ENCODE assay signal across 17 cellular contexts in genomic region chr9:109258619-109259321, GRCh38.
DNase-seq lines count a peak whose midpoint lies in the region; ATAC-seq, FAIRE-seq and TF ChIP-seq lines count a peak whose summit lies in the region.
"Had no signal": no experiment of that assay in that cellular context is flagged by ENCODE, and none has a peak within 500 bp of the region (broad histone marks: within the 10 kb centered on the region; RNA-seq: fewer than 3 reads in every experiment).

No MANE protein-coding gene starts in this region.

- H3K27ac Mint-ChIP-seq in activated naive CD8-positive, alpha-beta T cell treated with anti-CD3 and anti-CD28 coated beads for 36 hours: no peak overlapping the region
- H3K27ac Mint-ChIP-seq: CD14-positive monocyte had no signal

- DNase-seq in NCI-H1092 (lab: John Stamatoyannopoulos, UW): peak; percentile 26
- peak; percentile 44 for DNase-seq in NCI-H2227 (lab: John Stamatoyannopoulos, UW; ENCODE audit: unreplicated experiment)
- peak in 38 of 61 donors; percentile 2 to 67 (median 28) for DNase-seq in caudate nucleus (lab: John Stamatoyannopoulos, UW)
- peak in 4 of 6 donors; percentile 28 to 53 (median 43) for DNase-seq in pancreas
- DNase-seq in hepatic stellate cell (ENCODE audit: low spot score): no peak
- no peak for DNase-seq in AG08395 (ENCODE audit: low spot score)
- no peak for DNase-seq in activated naive CD8-positive, alpha-beta T cell treated with anti-CD3 and anti-CD28 coated beads for 36 hours
- DNase-seq: activated CD4-positive, alpha-beta T cell treated with anti-CD3 and anti-CD28 coated beads for 1 hour; activated T-cell treated with anti-CD3 and anti-CD28 coated beads, Interleukin-2, amount 50 U/mL, for 4 hours; EL; left cardiac atrium; stimulated activated CD4-positive, alpha-beta T cell treated with anti-CD3 and anti-CD28 coated beads, Interleukin-1b, Interleukin-23, amount 100 ng/mL, for 48 hours; stimulated activated CD8-positive, alpha-beta memory T cell treated with anti-CD3 and anti-CD28 coated beads, Interleukin-4, amount 100 ng/mL, for 48 hours; transverse colon had no signal

- H3K4me3 ChIP-seq in pancreas: no peak overlapping the region
- H3K4me3 ChIP-seq: GM12878, transverse colon had no signal

- no peak for FAIRE-seq in pancreas (lab: Jason Lieb, UNC)
- FAIRE-seq: GM12878 had no signal

- no peaks in the 10 kb centered on the region for H3K36me3 Mint-ChIP-seq in activated naive CD8-positive, alpha-beta T cell treated with anti-CD3 and anti-CD28 coated beads for 36 hours
- H3K36me3 Mint-ChIP-seq: CD14-positive monocyte had no signal

- no peak overlapping the region for H3K4me3 Mint-ChIP-seq in activated naive CD8-positive, alpha-beta T cell treated with anti-CD3 and anti-CD28 coated beads for 36 hours
- H3K4me3 Mint-ChIP-seq: activated T-cell treated with anti-CD3 and anti-CD28 coated beads, Interleukin-2, amount 50 U/mL, for 4 hours; CD14-positive monocyte had no signal

- intact Hi-C loops in pancreas (cut with DNase I): no loop called here

- no peak overlapping the region for H3K27ac ChIP-seq in caudate nucleus (ENCODE audit: low read depth, low read length)
- no peak overlapping the region for H3K27ac ChIP-seq in pancreas
- H3K27ac ChIP-seq: transverse colon had no signal

- H3K9me3 ChIP-seq in pancreas: no peaks in the 10 kb centered on the region
- H3K9me3 ChIP-seq: transverse colon had no signal

- no peaks in the 10 kb centered on the region for H3K9me3 Mint-ChIP-seq in activated naive CD8-positive, alpha-beta T cell treated with anti-CD3 and anti-CD28 coated beads for 36 hours
- H3K9me3 Mint-ChIP-seq: activated T-cell treated with anti-CD3 and anti-CD28 coated beads, Interleukin-2, amount 50 U/mL, for 4 hours; CD14-positive monocyte had no signal

- peaks cover 3% of the 10 kb centered on the region for H3K27me3 Mint-ChIP-seq in activated naive CD8-positive, alpha-beta T cell treated with anti-CD3 and anti-CD28 coated beads for 36 hours

- peak in 3 of 4 donors; percentile 30 to 66 (median 45) for ATAC-seq in pancreas
- no peak for ATAC-seq in GM19395 (IDR thresholded peaks at IDR 0.05; ENCODE audit: unreplicated experiment)
- ATAC-seq: GM12878, left cardiac atrium had no signal

- no peaks in the 10 kb centered on the region for H3K27me3 ChIP-seq in pancreas
- H3K27me3 ChIP-seq: transverse colon had no signal

- H3K4me1 Mint-ChIP-seq in activated naive CD8-positive, alpha-beta T cell treated with anti-CD3 and anti-CD28 coated beads for 36 hours: no peaks in the 10 kb centered on the region
- H3K4me1 Mint-ChIP-seq: CD14-positive monocyte had no signal

- peaks cover 13 to 26% (median 19%) of the 10 kb centered on the region in 3 donors for H3K4me1 ChIP-seq in pancreas
- H3K4me1 ChIP-seq: transverse colon had no signal

- H3K36me3 ChIP-seq in pancreas: peaks cover 0 to 24% (median 7%) of the 10 kb centered on the region in 3 donors
- H3K36me3 ChIP-seq: transverse colon had no signal

- TF ChIP-seq CTCF in pancreas (IDR thresholded peaks at IDR 0.05): no peak

- WGBS in pancreas, 2 donors: 45 to 49% methylated on average over 10 of the region's 10 CpGs

Comparison
In these comparisons a context has a peak if more than half of its experiments do, and no peak if none do; other contexts are left out.
1. DNase-seq: peak in NCI-H1092 (single experiment), NCI-H2227 (single experiment), caudate nucleus (38 of 61) and pancreas (4 of 6); none in hepatic stellate cell (single experiment), AG08395 (single experiment) and activated naive CD8-positive, alpha-beta T cell treated with anti-CD3 and anti-CD28 coated beads for 36 hours (single experiment).